Comparison of ENCODE assay signal across 8 cellular contexts in the genomic region with DNA sequence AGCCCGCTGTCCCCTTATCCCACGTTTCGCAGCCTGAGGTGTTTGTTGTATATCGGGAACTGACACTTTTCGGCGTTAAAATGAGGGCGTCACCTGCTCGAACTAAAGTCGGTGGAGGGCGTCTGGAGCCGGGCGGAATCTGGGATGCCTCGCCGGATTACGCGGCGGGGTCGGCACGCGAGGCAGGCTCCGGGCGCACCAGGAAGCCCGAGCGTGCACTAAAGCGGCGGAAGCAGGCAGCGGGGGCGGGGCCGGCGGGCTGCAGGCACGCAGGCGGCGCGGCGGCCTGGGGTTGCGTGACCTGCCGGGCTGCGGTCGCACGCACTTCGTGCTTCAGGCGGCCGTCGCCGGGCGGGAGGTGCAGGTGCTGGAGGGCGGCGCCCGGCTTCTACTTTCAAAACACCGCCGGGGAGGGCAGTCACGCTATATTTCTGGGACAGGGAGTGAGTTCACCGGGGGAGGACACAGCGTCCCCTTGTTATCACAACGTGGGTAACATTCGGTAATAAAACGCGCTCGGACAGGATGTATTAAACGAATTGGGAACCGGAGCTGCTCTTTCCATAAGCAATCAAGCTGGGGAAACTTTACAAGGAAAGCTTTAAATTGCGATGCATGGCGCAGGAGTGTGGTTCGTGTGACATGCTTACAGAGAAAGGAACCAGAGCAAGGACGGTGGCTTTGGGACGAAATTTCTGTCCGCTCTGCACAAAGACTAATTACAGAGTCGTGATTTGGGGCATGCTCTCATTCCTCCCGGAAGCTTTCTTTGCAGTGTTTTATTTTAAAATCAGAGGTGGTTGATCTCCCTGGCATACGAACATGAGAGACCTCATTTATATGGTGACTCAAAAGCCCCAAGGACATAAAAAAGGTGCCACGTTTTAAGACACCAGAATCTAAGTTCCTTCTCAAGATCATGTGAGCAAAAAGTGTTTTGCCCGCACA. TPM values are rescaled to one million over a fixed set of nuclear protein-coding genes. Genes with fewer than 3 reads are reported as not detected.
DNase-seq lines count a peak whose midpoint lies in the region; ATAC-seq and TF ChIP-seq lines count a peak whose summit lies in the region.

No MANE protein-coding gene starts in this region.

- no peaks in the 10 kb centered on the region for H3K36me3 ChIP-seq in mammary epithelial cell (ENCODE audit: insufficient read depth, low read length)

- ATAC-seq in HG02870 (IDR thresholded peaks at IDR 0.05; ENCODE audit: unreplicated experiment): peak; percentile 74
- ATAC-seq in WTC11: peak; percentile 88

- POLR2A ChIA-PET in WTC11 (lab: Charles Lee): interaction anchor here (0.6 kb wide), 2 partner anchors 75 to 182 kb away, joined by 3 to 4 read pairs; no protein-coding TSS in a partner anchor

- peaks cover 21% of the 10 kb centered on the region for H3K4me1 Mint-ChIP-seq in WTC11

- H3K36me3 Mint-ChIP-seq in WTC11: no peaks in the 10 kb centered on the region

- peak overlapping the region in 2 of 3 experiments; percentile 20 to 28 for H3K4me3 ChIP-seq in mammary epithelial cell (replicated peaks in 1 of 3; ENCODE audit: insufficient read depth in 1 of 3, low read depth in 2 of 3, low read length in 3 of 3)

- peak overlapping the region; percentile 83 for H3K4me2 ChIP-seq in mammary epithelial cell (ENCODE audit: insufficient read depth, low read depth, low read length)

- H3K4me3 Mint-ChIP-seq in WTC11: peak overlapping the region; percentile 80

- peak overlapping the region; percentile 97 for H3K27ac ChIP-seq in mammary epithelial cell (ENCODE audit: insufficient read depth, low read depth, low read length)

- H3K9me3 Mint-ChIP-seq in WTC11: no peaks in the 10 kb centered on the region

- H2AFZ ChIP-seq in mammary epithelial cell (ENCODE audit: low read depth, low read length): peak overlapping the region; percentile 66

- in situ Hi-C loops in mammary epithelial cell (cut with MboI; ENCODE audit: low sequenced_read_pairs in 2 of 2): loop anchor here in 1 of 2 donors (10.0 kb wide), 2 partner anchors 132 to 268 kb away; no protein-coding TSS in a partner anchor

- no peak overlapping the region; the same call in 1 of the 2 replicates for H3K27ac Mint-ChIP-seq in WTC11

- WGBS in mammary epithelial cell (ENCODE audit: low coverage, missing lambda C conversion rate): 2% methylated on average over 43 of the region's 72 CpGs

- H3K79me2 ChIP-seq in mammary epithelial cell (ENCODE audit: insufficient read depth, low read length): peaks cover 12% of the 10 kb centered on the region

- DNase-seq in NCI-H446 (lab: John Stamatoyannopoulos, UW): peak; percentile 10 to 45
- no peak for DNase-seq in NCI-H446 treated with DMSO at 0.1 percent for 48 hours (lab: John Stamatoyannopoulos, UW)
- peak; percentile 54 for DNase-seq in NCI-H2029 treated with DMSO at 0.1 percent for 48 hours (lab: John Stamatoyannopoulos, UW)
- peak; percentile 84 for DNase-seq in WTC11 (ENCODE audit: low spot score)
- DNase-seq in mammary epithelial cell: peak; percentile 87
- DNase-seq in inferior parietal cortex (ENCODE audit: extremely low spot score): peak; percentile 43
- peak; percentile 87 for DNase-seq in stimulated activated CD4-positive, alpha-beta T cell treated with anti-CD3 and anti-CD28 coated beads, Interleukin-12 subunit alpha, Interleukin-12 subunit beta, amount 100 ng/mL, for 4 hours

- CTCF ChIA-PET in WTC11 (lab: Charles Lee) (interaction anchor here (1.4 kb wide), 1 partner anchor 73 kb away, joined by 3 read pairs; no protein-coding TSS in a partner anchor), mammary epithelial cell (lab: Charles Lee; ENCODE audit: low non-redundant PET) (no interaction called here)

- no peaks in the 10 kb centered on the region for H3K27me3 ChIP-seq in mammary epithelial cell (ENCODE audit: insufficient read depth, low read length)

- dilution Hi-C loops in mammary epithelial cell (cut with HindIII; ENCODE audit: low sequenced_read_pairs): loop anchor here (5.0 kb wide), 4 partner anchors 35 to 305 kb away; no protein-coding TSS in a partner anchor

- intact Hi-C loops in mammary epithelial cell (cut with micrococcal nuclease): loop anchor here (1.0 to 10.0 kb wide), 5 partner anchors 66 to 313 kb away; no protein-coding TSS in a partner anchor

- peak overlapping the region; percentile 82 for H3K9ac ChIP-seq in mammary epithelial cell (ENCODE audit: insufficient read depth, low read length)

- peaks cover 57% of the 10 kb centered on the region for H3K4me1 ChIP-seq in mammary epithelial cell (ENCODE audit: insufficient read depth, low read length)

- H4K20me1 ChIP-seq in mammary epithelial cell (ENCODE audit: insufficient read depth, low read length): no peaks in the 10 kb centered on the region

- H3K9me3 ChIP-seq in mammary epithelial cell (replicated peaks; ENCODE audit: insufficient read depth, low read length): peaks cover 6% of the 10 kb centered on the region

- BruUV-seq in mammary epithelial cell (replicated peaks; lab: Mats Ljungman, UMichigan): TSS peak; percentile 88

- no peak for TF ChIP-seq CTCF in WTC11 (IDR thresholded peaks at IDR 0.05)
- peak in 1 of 2 donors; percentile 28 for TF ChIP-seq CTCF in mammary epithelial cell (conservative IDR thresholded peaks at IDR 0.05 in 1 of 2, IDR thresholded peaks at IDR 0.05 in 1 of 2; ENCODE audit: extremely low read depth in 1 of 2, insufficient read depth in 1 of 2, low read depth in 1 of 2, low read length in 2 of 2)

- H3K27me3 Mint-ChIP-seq in WTC11 (ENCODE audit: low read depth): peaks cover 68% of the 10 kb centered on the region

TF ChIP-seq in WTC11, 78 proteins besides CTCF, POLR2A, EP300 and RAD21 (continues in another document):
- TF ChIP-seq, protein P1, sequence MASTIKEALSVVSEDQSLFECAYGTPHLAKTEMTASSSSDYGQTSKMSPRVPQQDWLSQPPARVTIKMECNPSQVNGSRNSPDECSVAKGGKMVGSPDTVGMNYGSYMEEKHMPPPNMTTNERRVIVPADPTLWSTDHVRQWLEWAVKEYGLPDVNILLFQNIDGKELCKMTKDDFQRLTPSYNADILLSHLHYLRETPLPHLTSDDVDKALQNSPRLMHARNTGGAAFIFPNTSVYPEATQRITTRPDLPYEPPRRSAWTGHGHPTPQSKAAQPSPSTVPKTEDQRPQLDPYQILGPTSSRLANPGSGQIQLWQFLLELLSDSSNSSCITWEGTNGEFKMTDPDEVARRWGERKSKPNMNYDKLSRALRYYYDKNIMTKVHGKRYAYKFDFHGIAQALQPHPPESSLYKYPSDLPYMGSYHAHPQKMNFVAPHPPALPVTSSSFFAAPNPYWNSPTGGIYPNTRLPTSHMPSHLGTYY (CRISPR knock-in tag; IDR thresholded peaks at IDR 0.05): no peak
- TF ChIP-seq SMAD4 (CRISPR knock-in tag; IDR thresholded peaks at IDR 0.05) (no peak; the same call in 1 of the 2 replicates), EMX1 (CRISPR knock-in tag; IDR thresholded peaks at IDR 0.05) (no peak), ZBTB21 (CRISPR knock-in tag; IDR thresholded peaks at IDR 0.05; ENCODE audit: borderline replicate concordance) (peak; percentile 83; the same call in 1 of the 2 replicates), CBFB (CRISPR knock-in tag; IDR thresholded peaks at IDR 0.05; ENCODE audit: low read depth) (no peak), TCF7 (CRISPR knock-in tag; IDR thresholded peaks at IDR 0.05; ENCODE audit: low read depth) (peak; percentile 61; the same call in 1 of the 2 replicates), MYBL2 (CRISPR knock-in tag; IDR thresholded peaks at IDR 0.05) (0 out of 2 replicates have a peak, but pooled peaks have one; percentile 57), FOXP1 (CRISPR knock-in tag; IDR thresholded peaks at IDR 0.05; ENCODE audit: borderline replicate concordance) (peak; percentile 96), NFYB (CRISPR knock-in tag; conservative IDR thresholded peaks at IDR 0.05; ENCODE audit: low read depth) (peak; percentile 45), HMGA2 (CRISPR knock-in tag; IDR thresholded peaks at IDR 0.05) (no peak)
- TF ChIP-seq, protein P2, sequence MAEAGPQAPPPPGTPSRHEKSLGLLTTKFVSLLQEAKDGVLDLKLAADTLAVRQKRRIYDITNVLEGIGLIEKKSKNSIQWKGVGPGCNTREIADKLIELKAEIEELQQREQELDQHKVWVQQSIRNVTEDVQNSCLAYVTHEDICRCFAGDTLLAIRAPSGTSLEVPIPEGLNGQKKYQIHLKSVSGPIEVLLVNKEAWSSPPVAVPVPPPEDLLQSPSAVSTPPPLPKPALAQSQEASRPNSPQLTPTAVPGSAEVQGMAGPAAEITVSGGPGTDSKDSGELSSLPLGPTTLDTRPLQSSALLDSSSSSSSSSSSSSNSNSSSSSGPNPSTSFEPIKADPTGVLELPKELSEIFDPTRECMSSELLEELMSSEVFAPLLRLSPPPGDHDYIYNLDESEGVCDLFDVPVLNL (CRISPR knock-in tag; IDR thresholded peaks at IDR 0.05; ENCODE audit: borderline replicate concordance, low read depth): peak; percentile 73
- TF ChIP-seq, protein P3, sequence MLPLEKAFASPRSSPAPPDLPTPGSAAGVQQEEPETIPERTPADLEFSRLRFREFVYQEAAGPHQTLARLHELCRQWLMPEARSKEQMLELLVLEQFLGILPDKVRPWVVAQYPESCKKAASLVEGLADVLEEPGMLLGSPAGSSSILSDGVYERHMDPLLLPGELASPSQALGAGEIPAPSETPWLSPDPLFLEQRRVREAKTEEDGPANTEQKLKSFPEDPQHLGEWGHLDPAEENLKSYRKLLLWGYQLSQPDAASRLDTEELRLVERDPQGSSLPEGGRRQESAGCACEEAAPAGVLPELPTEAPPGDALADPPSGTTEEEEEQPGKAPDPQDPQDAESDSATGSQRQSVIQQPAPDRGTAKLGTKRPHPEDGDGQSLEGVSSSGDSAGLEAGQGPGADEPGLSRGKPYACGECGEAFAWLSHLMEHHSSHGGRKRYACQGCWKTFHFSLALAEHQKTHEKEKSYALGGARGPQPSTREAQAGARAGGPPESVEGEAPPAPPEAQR (CRISPR knock-in tag; IDR thresholded peaks at IDR 0.05): no peak

RNA-seq across cellular contexts. Expression of a gene that starts 9.1 kb away (rescaled TPM):
- 0.09 to 0.18 TPM in 2 of 3 replicates, not detected in the other for total RNA-seq in WTC11 (2021)
- total RNA-seq in mammary epithelial cell: under 1 TPM; 0.83 to 0.87 TPM
- polyA plus RNA-seq in mammary epithelial cell: 0.03 TPM
- not detected for polyA minus RNA-seq in mammary epithelial cell
